Comparison of ENCODE assay signal across 1 cellular context in the genomic region with DNA sequence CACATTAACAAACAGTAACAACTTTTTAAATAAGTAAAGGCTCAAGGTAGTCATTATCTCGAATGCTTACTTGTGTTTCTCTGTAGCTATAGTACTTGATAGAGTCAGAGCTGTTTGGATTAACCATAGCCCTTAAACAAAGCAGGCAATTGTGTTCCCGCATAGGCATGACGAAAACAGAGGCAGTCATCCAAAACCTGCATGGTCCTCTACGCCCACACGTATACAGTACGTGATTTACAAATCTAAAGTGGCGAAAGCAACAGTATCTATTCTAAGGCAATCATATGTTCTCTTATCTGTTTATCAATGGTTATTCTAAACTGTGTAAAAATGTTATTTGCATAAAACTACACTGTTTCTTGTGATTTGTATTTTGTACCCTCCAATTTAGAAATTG.
TF ChIP-seq lines count a peak whose summit lies in the region.

No MANE protein-coding gene starts in this region.

TF ChIP-seq in K562, 482 proteins besides CTCF, POLR2A, EP300 and RAD21 (continued from another document):
- 0 out of 2 replicates have a peak, but pooled peaks have one; percentile 3 for TF ChIP-seq GATAD2B (IDR thresholded peaks at IDR 0.05; ENCODE audit: borderline replicate concordance)
- no peak for TF ChIP-seq ZNF143 (CRISPR knock-in tag; IDR thresholded peaks at IDR 0.05)
- no peak for TF ChIP-seq ZNF75A (CRISPR knock-in tag; IDR thresholded peaks at IDR 0.05)
- TF ChIP-seq, protein P1, sequence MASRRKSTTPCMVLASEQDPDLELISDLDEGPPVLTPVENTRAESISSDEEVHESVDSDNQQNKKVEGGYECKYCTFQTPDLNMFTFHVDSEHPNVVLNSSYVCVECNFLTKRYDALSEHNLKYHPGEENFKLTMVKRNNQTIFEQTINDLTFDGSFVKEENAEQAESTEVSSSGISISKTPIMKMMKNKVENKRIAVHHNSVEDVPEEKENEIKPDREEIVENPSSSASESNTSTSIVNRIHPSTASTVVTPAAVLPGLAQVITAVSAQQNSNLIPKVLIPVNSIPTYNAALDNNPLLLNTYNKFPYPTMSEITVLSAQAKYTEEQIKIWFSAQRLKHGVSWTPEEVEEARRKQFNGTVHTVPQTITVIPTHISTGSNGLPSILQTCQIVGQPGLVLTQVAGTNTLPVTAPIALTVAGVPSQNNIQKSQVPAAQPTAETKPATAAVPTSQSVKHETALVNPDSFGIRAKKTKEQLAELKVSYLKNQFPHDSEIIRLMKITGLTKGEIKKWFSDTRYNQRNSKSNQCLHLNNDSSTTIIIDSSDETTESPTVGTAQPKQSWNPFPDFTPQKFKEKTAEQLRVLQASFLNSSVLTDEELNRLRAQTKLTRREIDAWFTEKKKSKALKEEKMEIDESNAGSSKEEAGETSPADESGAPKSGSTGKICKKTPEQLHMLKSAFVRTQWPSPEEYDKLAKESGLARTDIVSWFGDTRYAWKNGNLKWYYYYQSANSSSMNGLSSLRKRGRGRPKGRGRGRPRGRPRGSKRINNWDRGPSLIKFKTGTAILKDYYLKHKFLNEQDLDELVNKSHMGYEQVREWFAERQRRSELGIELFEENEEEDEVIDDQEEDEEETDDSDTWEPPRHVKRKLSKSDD (conservative IDR thresholded peaks at IDR 0.05; ENCODE audit: low read length): no peak
- TF ChIP-seq EGR1 (conservative IDR thresholded peaks at IDR 0.05): peak; percentile 87
- peak; percentile 27; the same call in 1 of the 2 replicates for TF ChIP-seq ATF7 (IDR thresholded peaks at IDR 0.05)
- TF ChIP-seq, protein P2, sequence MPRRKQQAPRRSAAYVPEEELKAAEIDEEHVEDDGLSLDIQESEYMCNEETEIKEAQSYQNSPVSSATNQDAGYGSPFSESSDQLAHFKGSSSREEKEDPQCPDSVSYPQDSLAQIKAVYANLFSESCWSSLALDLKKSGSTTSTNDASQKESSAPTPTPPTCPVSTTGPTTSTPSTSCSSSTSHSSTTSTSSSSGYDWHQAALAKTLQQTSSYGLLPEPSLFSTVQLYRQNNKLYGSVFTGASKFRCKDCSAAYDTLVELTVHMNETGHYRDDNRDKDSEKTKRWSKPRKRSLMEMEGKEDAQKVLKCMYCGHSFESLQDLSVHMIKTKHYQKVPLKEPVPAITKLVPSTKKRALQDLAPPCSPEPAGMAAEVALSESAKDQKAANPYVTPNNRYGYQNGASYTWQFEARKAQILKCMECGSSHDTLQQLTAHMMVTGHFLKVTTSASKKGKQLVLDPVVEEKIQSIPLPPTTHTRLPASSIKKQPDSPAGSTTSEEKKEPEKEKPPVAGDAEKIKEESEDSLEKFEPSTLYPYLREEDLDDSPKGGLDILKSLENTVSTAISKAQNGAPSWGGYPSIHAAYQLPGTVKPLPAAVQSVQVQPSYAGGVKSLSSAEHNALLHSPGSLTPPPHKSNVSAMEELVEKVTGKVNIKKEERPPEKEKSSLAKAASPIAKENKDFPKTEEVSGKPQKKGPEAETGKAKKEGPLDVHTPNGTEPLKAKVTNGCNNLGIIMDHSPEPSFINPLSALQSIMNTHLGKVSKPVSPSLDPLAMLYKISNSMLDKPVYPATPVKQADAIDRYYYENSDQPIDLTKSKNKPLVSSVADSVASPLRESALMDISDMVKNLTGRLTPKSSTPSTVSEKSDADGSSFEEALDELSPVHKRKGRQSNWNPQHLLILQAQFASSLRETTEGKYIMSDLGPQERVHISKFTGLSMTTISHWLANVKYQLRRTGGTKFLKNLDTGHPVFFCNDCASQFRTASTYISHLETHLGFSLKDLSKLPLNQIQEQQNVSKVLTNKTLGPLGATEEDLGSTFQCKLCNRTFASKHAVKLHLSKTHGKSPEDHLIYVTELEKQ (CRISPR knock-in tag; IDR thresholded peaks at IDR 0.05): no peak
- TF ChIP-seq, protein P3, sequence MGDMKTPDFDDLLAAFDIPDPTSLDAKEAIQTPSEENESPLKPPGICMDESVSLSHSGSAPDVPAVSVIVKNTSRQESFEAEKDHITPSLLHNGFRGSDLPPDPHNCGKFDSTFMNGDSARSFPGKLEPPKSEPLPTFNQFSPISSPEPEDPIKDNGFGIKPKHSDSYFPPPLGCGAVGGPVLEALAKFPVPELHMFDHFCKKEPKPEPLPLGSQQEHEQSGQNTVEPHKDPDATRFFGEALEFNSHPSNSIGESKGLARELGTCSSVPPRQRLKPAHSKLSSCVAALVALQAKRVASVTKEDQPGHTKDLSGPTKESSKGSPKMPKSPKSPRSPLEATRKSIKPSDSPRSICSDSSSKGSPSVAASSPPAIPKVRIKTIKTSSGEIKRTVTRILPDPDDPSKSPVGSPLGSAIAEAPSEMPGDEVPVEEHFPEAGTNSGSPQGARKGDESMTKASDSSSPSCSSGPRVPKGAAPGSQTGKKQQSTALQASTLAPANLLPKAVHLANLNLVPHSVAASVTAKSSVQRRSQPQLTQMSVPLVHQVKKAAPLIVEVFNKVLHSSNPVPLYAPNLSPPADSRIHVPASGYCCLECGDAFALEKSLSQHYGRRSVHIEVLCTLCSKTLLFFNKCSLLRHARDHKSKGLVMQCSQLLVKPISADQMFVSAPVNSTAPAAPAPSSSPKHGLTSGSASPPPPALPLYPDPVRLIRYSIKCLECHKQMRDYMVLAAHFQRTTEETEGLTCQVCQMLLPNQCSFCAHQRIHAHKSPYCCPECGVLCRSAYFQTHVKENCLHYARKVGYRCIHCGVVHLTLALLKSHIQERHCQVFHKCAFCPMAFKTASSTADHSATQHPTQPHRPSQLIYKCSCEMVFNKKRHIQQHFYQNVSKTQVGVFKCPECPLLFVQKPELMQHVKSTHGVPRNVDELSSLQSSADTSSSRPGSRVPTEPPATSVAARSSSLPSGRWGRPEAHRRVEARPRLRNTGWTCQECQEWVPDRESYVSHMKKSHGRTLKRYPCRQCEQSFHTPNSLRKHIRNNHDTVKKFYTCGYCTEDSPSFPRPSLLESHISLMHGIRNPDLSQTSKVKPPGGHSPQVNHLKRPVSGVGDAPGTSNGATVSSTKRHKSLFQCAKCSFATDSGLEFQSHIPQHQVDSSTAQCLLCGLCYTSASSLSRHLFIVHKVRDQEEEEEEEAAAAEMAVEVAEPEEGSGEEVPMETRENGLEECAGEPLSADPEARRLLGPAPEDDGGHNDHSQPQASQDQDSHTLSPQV (IDR thresholded peaks at IDR 0.05): peak; percentile 34; the same call in 1 of the 2 replicates
- no peak for TF ChIP-seq SMAD4 (CRISPR knock-in tag; conservative IDR thresholded peaks at IDR 0.05)
- 0 out of 2 replicates have a peak, but pooled peaks have one; percentile 20 for TF ChIP-seq GATA2 (CRISPR knock-in tag; IDR thresholded peaks at IDR 0.05)
- no peak for TF ChIP-seq MEF2D (tag; conservative IDR thresholded peaks at IDR 0.05; ENCODE audit: low read depth)
- peak in 1 of 2 experiments; percentile 57; a peak in 2 of 4 replicates for TF ChIP-seq HDAC1 (IDR thresholded peaks at IDR 0.05)
- TF ChIP-seq HOXB6 (CRISPR knock-in tag; IDR thresholded peaks at IDR 0.05; ENCODE audit: borderline replicate concordance): no peak
- TF ChIP-seq CXXC5 (CRISPR knock-in tag; IDR thresholded peaks at IDR 0.05): peak; percentile 45; the same call in 1 of the 2 replicates
- no peak for TF ChIP-seq BMI1 (IDR thresholded peaks at IDR 0.05; ENCODE audit: low read length)
- TF ChIP-seq PHF20 (IDR thresholded peaks at IDR 0.05; ENCODE audit: partially characterized antibody): no peak
- TF ChIP-seq NCOR1 (IDR thresholded peaks at IDR 0.05): 0 out of 2 replicates have a peak, but pooled peaks have one; percentile 10
